Comparison of ENCODE assay signal across 8 cellular contexts in genomic region chr18:11310476-11311086, GRCh38.
DNase-seq lines count a peak whose midpoint lies in the region; ATAC-seq and TF ChIP-seq lines count a peak whose summit lies in the region.

No MANE protein-coding gene starts in this region.

- no peak overlapping the region for H3K4me2 ChIP-seq in OCI-LY1 (ENCODE audit: low read length)

- H3K27me3 ChIP-seq in OCI-LY1 (ENCODE audit: insufficient read depth, low read length) = no peaks in the 10 kb centered on the region; the same call in 1 of the 2 replicates
- H3K27me3 ChIP-seq in colonic mucosa = no peaks in the 10 kb centered on the region
- H3K27me3 ChIP-seq in uterus = no peaks in the 10 kb centered on the region

- DNase-seq in activated CD4-positive, alpha-beta T cell treated with anti-CD3 and anti-CD28 coated beads for 48 hours = peak; percentile 55
- DNase-seq in activated CD4-positive, alpha-beta T cell treated with anti-CD3 and anti-CD28 coated beads, Interleukin-2, amount 50 U/mL, for 4 hours = no peak
- DNase-seq in colonic mucosa (peak; percentile 31), midbrain (lab: John Stamatoyannopoulos, UW) (peak; percentile 27), uterus (no peak)

- no peak overlapping the region for H3K27ac ChIP-seq in OCI-LY1 (ENCODE audit: low read depth, low read length, poor library complexity, severe bottlenecking)
- no peak overlapping the region for H3K27ac ChIP-seq in colonic mucosa
- no peak overlapping the region for H3K27ac ChIP-seq in uterus

- H3K9me3 ChIP-seq in OCI-LY1 (ENCODE audit: low read length) = no peaks in the 10 kb centered on the region
- H3K9me3 ChIP-seq in colonic mucosa = no peaks in the 10 kb centered on the region
- no peaks in the 10 kb centered on the region for H3K9me3 ChIP-seq in uterus

- ATAC-seq in HG02870 (IDR thresholded peaks at IDR 0.05; ENCODE audit: unreplicated experiment) = peak; percentile 50
- ATAC-seq in GM18858 (IDR thresholded peaks at IDR 0.05; ENCODE audit: unreplicated experiment) = no peak

- H3K79me2 ChIP-seq in OCI-LY1 (ENCODE audit: insufficient read depth, low read length) = no peaks in the 10 kb centered on the region

- intact Hi-C loops in colonic mucosa (cut with DNase I) (loop anchor here (10.0 kb wide), 1 partner anchor 56 kb away; no protein-coding TSS in a partner anchor), uterus (cut with DNase I; ENCODE audit: low total_unique reads) (no loop called here)

- no peak overlapping the region for H2AFZ ChIP-seq in OCI-LY1 (ENCODE audit: low read length)

- H3K36me3 ChIP-seq in OCI-LY1 (ENCODE audit: insufficient read depth, low read length) (no peaks in the 10 kb centered on the region), colonic mucosa (no peaks in the 10 kb centered on the region), uterus (no peaks in the 10 kb centered on the region)

- no peak overlapping the region for H3K9ac ChIP-seq in OCI-LY1 (ENCODE audit: low read length)
- H3K9ac ChIP-seq in colonic mucosa (ENCODE audit: low read depth in 2 of 2, low read length in 2 of 2) = no peak overlapping the region

- H3K4me3 ChIP-seq in OCI-LY1 (ENCODE audit: low read depth, low read length, poor library complexity, severe bottlenecking) (no peak overlapping the region), colonic mucosa (no peak overlapping the region), uterus (no peak overlapping the region)

- H3K9me2 ChIP-seq in OCI-LY1 (ENCODE audit: low read depth, low read length) = no peaks in the 10 kb centered on the region

- no peaks in the 10 kb centered on the region for H4K20me1 ChIP-seq in OCI-LY1 (ENCODE audit: insufficient read depth, low read length)

- no peak for TF ChIP-seq POLR2A in uterus (IDR thresholded peaks at IDR 0.05)

- TF ChIP-seq CTCF in OCI-LY1 (IDR thresholded peaks at IDR 0.05; ENCODE audit: low read length) (peak; percentile 88), colonic mucosa (IDR thresholded peaks at IDR 0.05) (no peak), uterus (IDR thresholded peaks at IDR 0.05) (no peak)

- no peaks in the 10 kb centered on the region for H3F3A ChIP-seq in OCI-LY1 (ENCODE audit: insufficient read depth, low read length)

- H3K4me1 ChIP-seq in OCI-LY1 (ENCODE audit: insufficient read depth, low read length, severe bottlenecking) (no peaks in the 10 kb centered on the region), colonic mucosa (no peaks in the 10 kb centered on the region), uterus (no peaks in the 10 kb centered on the region)

Comparison
In these comparisons a context has a peak if more than half of its experiments do, and no peak if none do; other contexts are left out.
1. DNase-seq: peak in activated CD4-positive, alpha-beta T cell treated with anti-CD3 and anti-CD28 coated beads for 48 hours (single experiment), colonic mucosa (single experiment) and midbrain (single experiment); none in activated CD4-positive, alpha-beta T cell treated with anti-CD3 and anti-CD28 coated beads, Interleukin-2, amount 50 U/mL, for 4 hours (0 of 2) and uterus (0 of 2).